Comparison of ENCODE assay signal across 31 cellular contexts in the genomic region with DNA sequence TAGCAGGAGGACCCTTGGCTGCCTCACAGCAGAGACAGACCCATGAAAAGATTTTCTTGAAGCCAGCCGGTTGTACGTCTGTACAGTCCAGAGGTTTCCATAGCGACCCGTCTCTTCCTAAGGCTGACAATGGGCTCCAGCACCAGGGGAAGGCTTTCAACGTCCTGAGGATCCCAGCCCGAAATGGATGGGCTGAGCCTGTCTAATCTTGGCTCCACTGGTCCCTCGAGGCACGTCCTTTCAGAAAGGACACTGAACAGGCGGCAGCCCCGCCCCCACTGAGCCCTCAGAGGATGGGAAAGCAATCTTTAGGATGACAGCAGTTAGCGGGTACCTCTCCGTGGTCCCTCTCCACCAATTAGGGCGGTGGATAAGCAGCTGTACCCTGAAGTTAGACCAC. TPM values are rescaled to one million over a fixed set of nuclear protein-coding genes. Genes with fewer than 3 reads are reported as not detected.
DNase-seq lines count a peak whose midpoint lies in the region; ATAC-seq and TF ChIP-seq lines count a peak whose summit lies in the region.
"Had no signal": no experiment of that assay in that cellular context is flagged by ENCODE, and none has a peak within 500 bp of the region (broad histone marks: within the 10 kb centered on the region; RNA-seq: fewer than 3 reads in every experiment).

No MANE protein-coding gene starts in this region.

- DNase-seq in NCI-H1436 (lab: John Stamatoyannopoulos, UW) (peak; percentile 29), NCI-H1436 treated with DMSO at 0.1 percent for 48 hours (lab: John Stamatoyannopoulos, UW) (no peak), ELF-1 (ENCODE audit: low read depth, low spot score) (peak; percentile 46), neural progenitor cell (ENCODE audit: low spot score) (peak; percentile 52), cerebellar cortex (ENCODE audit: low spot score) (no peak), kidney glomerular epithelial cell (lab: John Stamatoyannopoulos, UW) (no peak)
- DNase-seq in stimulated activated naive CD8-positive, alpha-beta T cell treated with anti-CD3 and anti-CD28 coated beads, Interleukin-15, Interleukin-2, amounts not matched to agents 100 U/mL and 50 U/mL, for 24 hours, result no peak
- DNase-seq: activated CD4-positive, alpha-beta memory T cell treated with anti-CD3 and anti-CD28 coated beads for 36 hours; activated CD8-positive, alpha-beta memory T cell treated with anti-CD3 and anti-CD28 coated beads, Interleukin-2, amount 50 U/mL, for 48 hours; CD8-positive, alpha-beta T cell; cortex of kidney; foreskin keratinocyte; Karpas-422; mesendoderm; NCI-H2081; NCI-H510A treated with DMSO at 0.1 percent for 48 hours; ovary; stimulated activated CD4-positive, alpha-beta T cell treated with anti-CD3 and anti-CD28 coated beads, Interleukin-1b, Interleukin-23, amount 100 ng/mL, for 48 hours had no signal

- peaks cover 4% of the 10 kb centered on the region for H3K27me3 Mint-ChIP-seq in brain
- peaks cover 36% of the 10 kb centered on the region for H3K27me3 Mint-ChIP-seq in neural progenitor cell (ENCODE audit: insufficient read depth, low read depth)

- peaks cover 23% of the 10 kb centered on the region for H3K4me1 ChIP-seq in neural progenitor cell
- H3K4me1 ChIP-seq: foreskin keratinocyte had no signal

- no peaks in the 10 kb centered on the region for H4K20me1 ChIP-seq in neural progenitor cell (ENCODE audit: low read depth)

- TF ChIP-seq CTCF in brain (conservative IDR thresholded peaks at IDR 0.05), result no peak
- no peak for TF ChIP-seq CTCF in neural progenitor cell (IDR thresholded peaks at IDR 0.05)

- no peaks in the 10 kb centered on the region for H3K9me3 ChIP-seq in neural progenitor cell (ENCODE audit: low read depth)
- H3K9me3 ChIP-seq: esophagus muscularis mucosa, ovary, tibial nerve had no signal

- H3K4me2 ChIP-seq in neural progenitor cell, result no peak overlapping the region
- H3K4me2 ChIP-seq: hepatocyte, smooth muscle cell had no signal

- H3K36me3 Mint-ChIP-seq in brain (no peaks in the 10 kb centered on the region), neural progenitor cell (no peaks in the 10 kb centered on the region)
- H3K36me3 Mint-ChIP-seq: activated CD4-positive, alpha-beta memory T cell treated with anti-CD3 and anti-CD28 coated beads for 36 hours; activated naive CD4-positive, alpha-beta T cell treated with anti-CD3 and anti-CD28 coated beads, Interleukin-2, amount 50 U/mL, for 72 hours; CD8-positive, alpha-beta T cell had no signal

- H2AFZ ChIP-seq in neural progenitor cell (replicated peaks), result no peak overlapping the region
- H2AFZ ChIP-seq: hepatocyte had no signal

- H3K27ac ChIP-seq in neural progenitor cell, result no peak overlapping the region
- H3K27ac ChIP-seq: foreskin keratinocyte, hepatocyte, ovary, RWPE1, SK-N-MC, tibial nerve had no signal

- H3K79me2 ChIP-seq in neural progenitor cell (ENCODE audit: low read depth), result no peaks in the 10 kb centered on the region
- H3K79me2 ChIP-seq: hepatocyte had no signal

- H3K4me1 Mint-ChIP-seq in brain (peaks cover 78% of the 10 kb centered on the region), neural progenitor cell (peaks cover 47% of the 10 kb centered on the region)

- H3K4me3 ChIP-seq in neural progenitor cell, result no peak overlapping the region
- H3K4me3 ChIP-seq: esophagus muscularis mucosa, hepatocyte, ovary, SK-N-MC, smooth muscle cell, tibial nerve had no signal

- H3K36me3 ChIP-seq in neural progenitor cell, result no peaks in the 10 kb centered on the region
- H3K36me3 ChIP-seq: esophagus muscularis mucosa, ovary, tibial nerve had no signal

- H3K27ac Mint-ChIP-seq in brain (peak overlapping the region in 4 of 5 experiments; percentile 47 to 78 (median 66)), neural progenitor cell (peak overlapping the region; percentile 44)
- H3K27ac Mint-ChIP-seq: activated CD4-positive, alpha-beta memory T cell treated with anti-CD3 and anti-CD28 coated beads for 36 hours; activated naive CD4-positive, alpha-beta T cell treated with anti-CD3 and anti-CD28 coated beads, Interleukin-2, amount 50 U/mL, for 72 hours; activated T-helper 2 cell treated with anti-CD3 and anti-CD28 coated beads, Interferon-gamma antibody, Interleukin-2, Interleukin-4, amounts not matched to agents 10 μg/mL and 5 μg/mL and 100 μg/mL, durations not matched to agents 14 hours and 24 hours and 36 hours; CD8-positive, alpha-beta T cell had no signal

- H3K4me3 Mint-ChIP-seq in brain (peak overlapping the region in 3 of 5 experiments; percentile 25 to 60 (median 52)), neural progenitor cell (no peak overlapping the region)
- H3K4me3 Mint-ChIP-seq: activated CD4-positive, alpha-beta memory T cell treated with anti-CD3 and anti-CD28 coated beads for 36 hours; CD8-positive, alpha-beta T cell had no signal

- H3K9me3 Mint-ChIP-seq in brain (peaks cover 0 to 5% (median 0%) of the 10 kb centered on the region in 5 experiments), neural progenitor cell (no peaks in the 10 kb centered on the region)
- H3K9me3 Mint-ChIP-seq: activated CD4-positive, alpha-beta memory T cell treated with anti-CD3 and anti-CD28 coated beads for 36 hours; activated naive CD4-positive, alpha-beta T cell treated with anti-CD3 and anti-CD28 coated beads, Interleukin-2, amount 50 U/mL, for 72 hours; activated T-helper 2 cell treated with anti-CD3 and anti-CD28 coated beads, Interferon-gamma antibody, Interleukin-2, Interleukin-4, amounts not matched to agents 10 μg/mL and 5 μg/mL and 100 μg/mL, durations not matched to agents 14 hours and 24 hours and 36 hours; CD8-positive, alpha-beta T cell had no signal

- no peaks in the 10 kb centered on the region for H3K27me3 ChIP-seq in neural progenitor cell
- H3K27me3 ChIP-seq: esophagus muscularis mucosa, hepatocyte, ovary had no signal

- ATAC-seq in stimulated activated naive CD8-positive, alpha-beta T cell treated with anti-CD3 and anti-CD28 coated beads, Interleukin-15, Interleukin-2, amounts not matched to agents 100 U/mL and 50 U/mL, for 24 hours, result no peak
- ATAC-seq: activated CD4-positive, CD25-positive, alpha-beta regulatory T cell treated with anti-CD3 and anti-CD28 coated beads, Interleukin-2, amount 50 U/mL, for 24 hours; activated naive CD4-positive, alpha-beta T cell treated with anti-CD3 and anti-CD28 coated beads, Interleukin-2, amount 50 U/mL, for 72 hours; CD8-positive, alpha-beta T cell; foreskin keratinocyte had no signal

- H3K9ac ChIP-seq in neural progenitor cell, result no peak overlapping the region

- no peaks in the 10 kb centered on the region for H3F3A ChIP-seq in neural progenitor cell (ENCODE audit: low read depth)

RNA-seq across cellular contexts. Expression of a gene that starts 27.2 kb away (rescaled TPM):
- polyA plus RNA-seq in brain (ENCODE audit: insufficient read depth, low read depth, low replicate concordance), result 27.4 TPM
- 0.04 and 0.19 TPM in 2 replicates for total RNA-seq in neural progenitor cell (ENCODE audit: low replicate concordance)
- total RNA-seq: activated T-helper 2 cell treated with anti-CD3 and anti-CD28 coated beads, Interferon-gamma antibody, Interleukin-2, Interleukin-4, amounts not matched to agents 10 μg/mL and 5 μg/mL and 100 μg/mL, durations not matched to agents 14 hours and 24 hours and 36 hours; T-helper 1 cell treated with Interleukin-12 subunit alpha and Interleukin-12 subunit beta and Interleukin-4 antibody, amounts not matched to agents 30 ng/mL and 1 ng/mL, for 36 hours had no signal
- polyA plus RNA-seq: smooth muscle cell had no signal

RNA-seq across cellular contexts. Expression of a gene that starts 49.3 kb away (rescaled TPM):
- polyA plus RNA-seq in brain (ENCODE audit: insufficient read depth, low read depth, low replicate concordance), result 2.7 TPM
- 0.53 TPM in 1 of 2 replicates, not detected in the other for total RNA-seq in neural progenitor cell (ENCODE audit: low replicate concordance)
- total RNA-seq: activated CD4-positive, alpha-beta memory T cell treated with anti-CD3 and anti-CD28 coated beads for 36 hours; CD8-positive, alpha-beta T cell; foreskin keratinocyte; H1; hepatocyte; renal cortical epithelial cell; smooth muscle cell; tibial nerve had no signal
- polyA plus RNA-seq: foreskin keratinocyte had no signal

Comparison
In these comparisons a context has a peak if more than half of its experiments do, and no peak if none do; other contexts are left out.
1. DNase-seq: peak in NCI-H1436 (single experiment), ELF-1 (single experiment) and neural progenitor cell (single experiment); none in NCI-H1436 treated with DMSO at 0.1 percent for 48 hours (single experiment), stimulated activated naive CD8-positive, alpha-beta T cell treated with anti-CD3 and anti-CD28 coated beads, Interleukin-15, Interleukin-2, amounts not matched to agents 100 U/mL and 50 U/mL, for 24 hours (single experiment), cerebellar cortex (single experiment) and kidney glomerular epithelial cell (single experiment).